Comparison of ENCODE assay signal across 13 cellular contexts in the genomic region with DNA sequence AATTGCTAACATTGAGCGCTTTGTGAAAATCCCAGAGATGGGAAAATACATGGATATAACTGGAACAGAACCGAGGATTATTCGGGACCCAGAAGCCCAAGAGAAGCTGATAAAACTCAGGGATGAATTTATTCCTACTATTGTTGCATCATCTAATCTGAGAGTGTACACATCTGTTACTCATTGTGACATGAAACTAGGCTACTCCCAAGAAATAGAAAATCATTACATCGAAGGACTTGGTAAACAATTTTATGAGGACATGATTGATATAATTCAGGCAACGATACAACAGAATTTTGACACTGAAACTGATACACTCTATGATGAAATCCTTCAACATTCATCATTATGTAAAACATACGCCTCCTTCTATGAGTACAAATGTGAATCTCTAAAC.
"Had no signal": no experiment of that assay in that cellular context is flagged by ENCODE, and none has a peak within 500 bp of the region (broad histone marks: within the 10 kb centered on the region; RNA-seq: fewer than 3 reads in every experiment).

No MANE protein-coding gene starts in this region.

- FAIRE-seq: endothelial cell of umbilical vein had no signal

- DNase-seq: activated B cell treated with CpG ODN at 0.5 μM for 24 hours; activated CD4-positive, alpha-beta T cell treated with anti-CD3 and anti-CD28 coated beads, Interleukin-2, amount 10 ng/mL, durations not matched to agents 24 days and 14 days; activated naive CD4-positive, alpha-beta T cell treated with Interleukin-2 at 50 U/mL for 16 hours; activated naive CD8-positive, alpha-beta T cell treated with anti-CD3 and anti-CD28 coated beads, Interleukin-2, amount 50 U/mL, for 24 hours; caudate nucleus; colonic mucosa; effector CD4-positive, alpha-beta T cell; glutamatergic neuron; left ventricle myocardium superior; tibial artery had no signal

- H3K27me3 ChIP-seq: colonic mucosa, neural progenitor cell, tibial artery had no signal

- H3K36me3 ChIP-seq: colonic mucosa, neural progenitor cell, tibial artery had no signal

- H3K4me1 ChIP-seq: colonic mucosa, neural progenitor cell, tibial artery had no signal

- ATAC-seq: activated naive CD8-positive, alpha-beta T cell treated with anti-CD3 and anti-CD28 coated beads, Interleukin-2, amount 50 U/mL, for 24 hours; left ventricle myocardium superior had no signal

- H3K27ac ChIP-seq: colonic mucosa, neural progenitor cell, tibial artery had no signal

- H3K4me3 ChIP-seq: colonic mucosa, neural progenitor cell, tibial artery had no signal

- H3K9me3 ChIP-seq: colonic mucosa, tibial artery had no signal

- H2AFZ ChIP-seq: neural progenitor cell had no signal

- H3K4me2 ChIP-seq: neural progenitor cell had no signal

- H3K9ac ChIP-seq: neural progenitor cell, parathyroid adenoma had no signal

- H3K79me2 ChIP-seq: parathyroid adenoma had no signal
